12 cellular contexts compared by ENCODE assay signal in genomic region chr6:106858653-106859092, GRCh38.
DNase-seq lines count a peak whose midpoint lies in the region; ATAC-seq and TF ChIP-seq lines count a peak whose summit lies in the region.
"Had no signal": no experiment of that assay in that cellular context is flagged by ENCODE, and none has a peak within 500 bp of the region (broad histone marks: within the 10 kb centered on the region; RNA-seq: fewer than 3 reads in every experiment).

No MANE protein-coding gene starts in this region.

- H3K9me3 ChIP-seq in HCT116 (ENCODE audit: control insufficient read depth in 1 of 2, insufficient read depth in 1 of 2, low read depth in 1 of 2, low read length in 2 of 2) (peaks cover 10 to 12% of the 10 kb centered on the region in 2 experiments; a peak in 3 of 4 replicates), transverse colon (peaks cover 0 to 11% of the 10 kb centered on the region in 2 donors), SK-N-SH (no peaks in the 10 kb centered on the region)

- no peaks in the 10 kb centered on the region for H4K20me1 ChIP-seq in HCT116 (ENCODE audit: insufficient read depth)
- H4K20me1 ChIP-seq in SK-N-SH (ENCODE audit: insufficient read depth), result no peaks in the 10 kb centered on the region

- DNase-seq in HCT116 (ENCODE audit: low read depth, low spot score) (no peak), T1000 (lab: John Stamatoyannopoulos, UW) (peak; percentile 66), fibroblast of the aortic adventitia (ENCODE audit: low read depth) (peak; percentile 95), transverse colon (peak; percentile 78), SK-N-SH (no peak), NCI-H748 treated with DMSO at 0.1 percent for 48 hours (lab: John Stamatoyannopoulos, UW) (no peak), NCI-H748 (lab: John Stamatoyannopoulos, UW; ENCODE audit: unreplicated experiment) (no peak)
- no peak for DNase-seq in activated CD4-positive, alpha-beta memory T cell treated with anti-CD3 and anti-CD28 coated beads, Interleukin-2, amount 10 ng/mL, durations not matched to agents 7 days and 5 days
- DNase-seq: cerebellar nuclear complex, DND-41, SHP77 treated with DMSO at 0.1 percent for 48 hours had no signal

- TF ChIP-seq CTCF in HCT116 (IDR thresholded peaks at IDR 0.05 in 2 of 3, conservative IDR thresholded peaks at IDR 0.05 in 1 of 3; ENCODE audit: borderline replicate concordance in 1 of 3, insufficient read depth in 1 of 3, low read depth in 2 of 3, low read length in 2 of 3), result no peak
- no peak for TF ChIP-seq CTCF in fibroblast of the aortic adventitia (IDR thresholded peaks at IDR 0.05; ENCODE audit: insufficient read depth, low read length)
- no peak for TF ChIP-seq CTCF in transverse colon (IDR thresholded peaks at IDR 0.05)
- TF ChIP-seq CTCF in SK-N-SH (IDR thresholded peaks at IDR 0.05), result no peak

- no TSS peak for BruUV-seq in HCT116 (replicated peaks; lab: Mats Ljungman, UMichigan)

- H3K9me3 Mint-ChIP-seq in activated CD4-positive, alpha-beta memory T cell treated with anti-CD3 and anti-CD28 coated beads, Interleukin-2, amount 10 ng/mL, durations not matched to agents 7 days and 5 days, result peaks cover 6% of the 10 kb centered on the region

- CTCF ChIA-PET in HCT116 (lab: Charles Lee), result no interaction called here
- CTCF ChIA-PET in SK-N-SH (lab: Yijun Ruan, JAX), result no interaction called here
- CTCF ChIA-PET in activated CD4-positive, alpha-beta memory T cell treated with anti-CD3 and anti-CD28 coated beads, Interleukin-2, amount 10 ng/mL, durations not matched to agents 7 days and 5 days (lab: Charles Lee), result interaction anchor here (0.8 kb wide), 1 partner anchor 15 kb away, joined by 3 read pairs; no protein-coding TSS in a partner anchor

- no peak overlapping the region for H3K27ac ChIP-seq in HCT116 (ENCODE audit: low read depth, low read length)
- peak overlapping the region; percentile 59 to 77 (median 65) for H3K27ac ChIP-seq in transverse colon
- H3K27ac ChIP-seq in SK-N-SH (ENCODE audit: low read depth in 2 of 2, low read length in 1 of 2), result no peak overlapping the region

- no peaks in the 10 kb centered on the region for H3K27me3 ChIP-seq in HCT116 (ENCODE audit: insufficient read depth, low read length)
- H3K27me3 ChIP-seq in transverse colon, result no peaks in the 10 kb centered on the region
- H3K27me3 ChIP-seq in SK-N-SH (ENCODE audit: insufficient read depth), result no peaks in the 10 kb centered on the region

- H3K4me3 Mint-ChIP-seq in activated CD4-positive, alpha-beta memory T cell treated with anti-CD3 and anti-CD28 coated beads, Interleukin-2, amount 10 ng/mL, durations not matched to agents 7 days and 5 days, result no peak overlapping the region

- TF ChIP-seq RAD21 in HCT116 (IDR thresholded peaks at IDR 0.05; ENCODE audit: low read depth) (no peak), SK-N-SH (IDR thresholded peaks at IDR 0.05; ENCODE audit: low read length) (no peak)

- RAD21 ChIA-PET in HCT116 (lab: Charles Lee; ENCODE audit: low non-redundant PET in 1 of 2, low total read pairs in 2 of 2, uncharacterized antibody in 2 of 2, unreplicated experiment in 2 of 2), result no interaction called here

- H2AFZ ChIP-seq in HCT116 (ENCODE audit: low read depth, low read length, poor library complexity, severe bottlenecking), result peak overlapping the region; percentile 32
- no peak overlapping the region for H2AFZ ChIP-seq in SK-N-SH (ENCODE audit: low read depth)

- no peak; the same call in 1 of the 2 replicates for ATAC-seq in HCT116
- ATAC-seq: sciatic nerve had no signal

- H3K27me3 Mint-ChIP-seq in activated CD4-positive, alpha-beta memory T cell treated with anti-CD3 and anti-CD28 coated beads, Interleukin-2, amount 10 ng/mL, durations not matched to agents 7 days and 5 days, result peaks cover 2% of the 10 kb centered on the region

- H3K4me2 ChIP-seq in HCT116 (ENCODE audit: low read length) (no peak overlapping the region), SK-N-SH (no peak overlapping the region)

- 31% methylated on average over 3 of the region's 3 CpGs; no CpG with 5 or more reads in 1 of the 2 donors for WGBS in transverse colon (ENCODE audit: low coverage in 1 of 2), 2 donors
- 24% methylated on average over 3 of the region's 3 CpGs for WGBS in SK-N-SH (ENCODE audit: low lambda C conversion rate)

- intact Hi-C loops in HCT116 (cut with micrococcal nuclease), result no loop called here
- intact Hi-C loops in transverse colon (cut with DNase I; ENCODE audit: low total_unique reads), result no loop called here

- no peaks in the 10 kb centered on the region for H3K4me1 Mint-ChIP-seq in activated CD4-positive, alpha-beta memory T cell treated with anti-CD3 and anti-CD28 coated beads, Interleukin-2, amount 10 ng/mL, durations not matched to agents 7 days and 5 days

- H3K9ac ChIP-seq in HCT116 (ENCODE audit: low read length) (no peak overlapping the region), SK-N-SH (no peak overlapping the region)

- no peak overlapping the region for H3K27ac Mint-ChIP-seq in activated CD4-positive, alpha-beta memory T cell treated with anti-CD3 and anti-CD28 coated beads, Interleukin-2, amount 10 ng/mL, durations not matched to agents 7 days and 5 days

- H3K36me3 ChIP-seq in HCT116 (ENCODE audit: control insufficient read depth in 1 of 2, insufficient read depth in 2 of 2, low read length in 2 of 2), result no peaks in the 10 kb centered on the region
- H3K36me3 ChIP-seq in transverse colon, result no peaks in the 10 kb centered on the region
- no peaks in the 10 kb centered on the region for H3K36me3 ChIP-seq in SK-N-SH (replicated peaks in 1 of 2; ENCODE audit: control insufficient read depth in 1 of 2, insufficient read depth in 2 of 2, low read length in 1 of 2)

- TF ChIP-seq EP300 in transverse colon (IDR thresholded peaks at IDR 0.05; ENCODE audit: low read depth), result no peak
- TF ChIP-seq EP300 in SK-N-SH (IDR thresholded peaks at IDR 0.05; ENCODE audit: borderline replicate concordance in 1 of 2, low read depth in 1 of 2, low read length in 1 of 2), result no peak

- in situ Hi-C loops in transverse colon (cut with MboI; ENCODE audit: low pct_ligation_motif_present in 1 of 4, low pct_unique_long_range_greater_than_20kb in 1 of 4, low sequenced_read_pairs in 3 of 4), result no loop called here

- H3K4me3 ChIP-seq in HCT116 (replicated peaks in 1 of 2; ENCODE audit: low read depth in 1 of 2, low read length in 2 of 2), result no peak overlapping the region
- H3K4me3 ChIP-seq in fibroblast of the aortic adventitia (ENCODE audit: low read depth, low read length), result no peak overlapping the region
- H3K4me3 ChIP-seq in transverse colon, result no peak overlapping the region
- H3K4me3 ChIP-seq in SK-N-SH (ENCODE audit: low read depth in 2 of 2, low read length in 1 of 2), result no peak overlapping the region

- no peaks in the 10 kb centered on the region for H3K79me2 ChIP-seq in HCT116 (ENCODE audit: insufficient read depth, low read length)
- H3K79me2 ChIP-seq in SK-N-SH (ENCODE audit: insufficient read depth), result no peaks in the 10 kb centered on the region

- H3K36me3 Mint-ChIP-seq in activated CD4-positive, alpha-beta memory T cell treated with anti-CD3 and anti-CD28 coated beads, Interleukin-2, amount 10 ng/mL, durations not matched to agents 7 days and 5 days (ENCODE audit: low read depth), result no peaks in the 10 kb centered on the region

- H3K9me2 ChIP-seq in HCT116 (ENCODE audit: insufficient read depth) (no peaks in the 10 kb centered on the region), SK-N-SH (no peaks in the 10 kb centered on the region)

- H3K4me1 ChIP-seq in HCT116 (ENCODE audit: control insufficient read depth in 1 of 2, insufficient read depth in 2 of 2, low read length in 2 of 2) (no peaks in the 10 kb centered on the region), transverse colon (peaks cover 0 to 20% (median 7%) of the 10 kb centered on the region in 4 donors), SK-N-SH (ENCODE audit: control insufficient read depth in 1 of 2, insufficient read depth in 2 of 2, low read depth in 1 of 2, low read length in 1 of 2) (peaks cover 0 to 3% of the 10 kb centered on the region in 2 experiments; a peak in 1 of 4 replicates)

- TF ChIP-seq POLR2A in HCT116 (IDR thresholded peaks at IDR 0.05; ENCODE audit: borderline replicate concordance, extremely low read depth, insufficient read depth, insufficient read length) (no peak), transverse colon (IDR thresholded peaks at IDR 0.05) (no peak)

- POLR2A ChIA-PET in HCT116 (lab: Charles Lee) (no interaction called here), SK-N-SH (lab: Yijun Ruan, JAX) (no interaction called here)
- POLR2A ChIA-PET in activated CD4-positive, alpha-beta memory T cell treated with anti-CD3 and anti-CD28 coated beads, Interleukin-2, amount 10 ng/mL, durations not matched to agents 7 days and 5 days (lab: Charles Lee), result no interaction called here

- H3F3A ChIP-seq in SK-N-SH (replicated peaks; ENCODE audit: insufficient read depth), result no peaks in the 10 kb centered on the region

TF ChIP-seq in HCT116, 20 proteins besides CTCF, POLR2A, EP300 and RAD21:
- no peak for TF ChIP-seq POLR2AphosphoS5 (IDR thresholded peaks at IDR 0.05; ENCODE audit: low read depth, low read length)

TF ChIP-seq in SK-N-SH, 30 proteins besides CTCF, POLR2A, EP300 and RAD21:
- TF ChIP-seq TEAD4 (IDR thresholded peaks at IDR 0.05; ENCODE audit: borderline replicate concordance, insufficient read depth), result no peak
- no peak for TF ChIP-seq GATA2 (CRISPR knock-in tag; IDR thresholded peaks at IDR 0.05)
- no peak for TF ChIP-seq POLR2AphosphoS5 (IDR thresholded peaks at IDR 0.05; ENCODE audit: low read depth, low read length)
TF ChIP-seq in SK-N-SH: peak in this region for 0.

Comparison
In these comparisons a context has a peak if more than half of its experiments do, and no peak if none do; other contexts are left out.
1. DNase-seq: peak in T1000 (single experiment), fibroblast of the aortic adventitia (single experiment) and transverse colon (single experiment); none in HCT116 (single experiment), SK-N-SH (single experiment), NCI-H748 treated with DMSO at 0.1 percent for 48 hours (single experiment), NCI-H748 (single experiment) and activated CD4-positive, alpha-beta memory T cell treated with anti-CD3 and anti-CD28 coated beads, Interleukin-2, amount 10 ng/mL, durations not matched to agents 7 days and 5 days (single experiment).
2. H3K27ac ChIP-seq: peak in transverse colon (4 of 4); none in HCT116 (single experiment) and SK-N-SH (0 of 2).